ENCODE assay signal across 13 cellular contexts in genomic region chr2:120901213-120901612, GRCh38.
"Had no signal": no experiment of that assay in that cellular context is flagged by ENCODE, and none has a peak within 500 bp of the region (broad histone marks: within the 10 kb centered on the region; RNA-seq: fewer than 3 reads in every experiment).

No MANE protein-coding gene starts in this region.

- H3K27me3 ChIP-seq: brain microvascular endothelial cell, tibial nerve, uterus had no signal

- H3K4me3 ChIP-seq: skin epidermis, tibial nerve, uterus had no signal

- ATAC-seq: activated CD8-positive, alpha-beta T cell treated with anti-CD3 and anti-CD28 coated beads for 36 hours; activated T-cell treated with anti-CD3 and anti-CD28 coated beads, Interleukin-2, amount 50 U/mL, for 4 hours; stimulated activated naive B cell treated with anti-CD40 and anti-IgM and Interleukin-4, amounts not matched to agents 10 μg/mL and 1 μg/mL and 100 μg/mL, for 72 hours had no signal

- H3K27ac ChIP-seq: brain microvascular endothelial cell, skin epidermis, tibial nerve, uterus had no signal

- DNase-seq: activated B cell treated with CpG ODN at 0.5 μM for 24 hours; activated CD4-positive, alpha-beta T cell treated with anti-CD3 and anti-CD28 coated beads for 48 hours; activated CD8-positive, alpha-beta T cell treated with anti-CD3 and anti-CD28 coated beads for 36 hours; activated effector memory CD4-positive, alpha-beta T cell treated with Interleukin-2 at 50 U/mL for 16 hours; activated T-cell treated with anti-CD3 and anti-CD28 coated beads, Interleukin-2, amount 50 U/mL, for 4 hours; brain microvascular endothelial cell; retina; stimulated activated CD4-positive, alpha-beta T cell treated with anti-CD3 and anti-CD28 coated beads, Interleukin-15, amount 100 ng/mL, for 24 hours; stimulated activated CD4-positive, alpha-beta T cell treated with anti-CD3 and anti-CD28 coated beads, Interleukin-4, amount 100 ng/mL, for 1 hour; stimulated activated naive B cell treated with anti-CD40 and anti-IgM and Interleukin-4, amounts not matched to agents 10 μg/mL and 1 μg/mL and 100 μg/mL, for 72 hours; uterus had no signal

- H3K9me3 ChIP-seq: tibial nerve, uterus had no signal

- H3K36me3 ChIP-seq: brain microvascular endothelial cell, tibial nerve, uterus had no signal
